ENCODE assay signal across 1 cellular context in genomic region chr7:99129001-99129400, GRCh38.
TF ChIP-seq lines count a peak whose summit lies in the region.

No MANE protein-coding gene starts in this region.

TF ChIP-seq in WTC11, 78 proteins besides CTCF, POLR2A, EP300 and RAD21 (continued from another document):
- TF ChIP-seq, protein P1, sequence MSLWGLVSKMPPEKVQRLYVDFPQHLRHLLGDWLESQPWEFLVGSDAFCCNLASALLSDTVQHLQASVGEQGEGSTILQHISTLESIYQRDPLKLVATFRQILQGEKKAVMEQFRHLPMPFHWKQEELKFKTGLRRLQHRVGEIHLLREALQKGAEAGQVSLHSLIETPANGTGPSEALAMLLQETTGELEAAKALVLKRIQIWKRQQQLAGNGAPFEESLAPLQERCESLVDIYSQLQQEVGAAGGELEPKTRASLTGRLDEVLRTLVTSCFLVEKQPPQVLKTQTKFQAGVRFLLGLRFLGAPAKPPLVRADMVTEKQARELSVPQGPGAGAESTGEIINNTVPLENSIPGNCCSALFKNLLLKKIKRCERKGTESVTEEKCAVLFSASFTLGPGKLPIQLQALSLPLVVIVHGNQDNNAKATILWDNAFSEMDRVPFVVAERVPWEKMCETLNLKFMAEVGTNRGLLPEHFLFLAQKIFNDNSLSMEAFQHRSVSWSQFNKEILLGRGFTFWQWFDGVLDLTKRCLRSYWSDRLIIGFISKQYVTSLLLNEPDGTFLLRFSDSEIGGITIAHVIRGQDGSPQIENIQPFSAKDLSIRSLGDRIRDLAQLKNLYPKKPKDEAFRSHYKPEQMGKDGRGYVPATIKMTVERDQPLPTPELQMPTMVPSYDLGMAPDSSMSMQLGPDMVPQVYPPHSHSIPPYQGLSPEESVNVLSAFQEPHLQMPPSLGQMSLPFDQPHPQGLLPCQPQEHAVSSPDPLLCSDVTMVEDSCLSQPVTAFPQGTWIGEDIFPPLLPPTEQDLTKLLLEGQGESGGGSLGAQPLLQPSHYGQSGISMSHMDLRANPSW (CRISPR knock-in tag; conservative IDR thresholded peaks at IDR 0.05; ENCODE audit: low read depth) = no peak
- TF ChIP-seq EMX1 (CRISPR knock-in tag; IDR thresholded peaks at IDR 0.05) (no peak), ATF1 (CRISPR knock-in tag; IDR thresholded peaks at IDR 0.05) (no peak)
